8 cellular contexts compared by ENCODE assay signal in the genomic region with DNA sequence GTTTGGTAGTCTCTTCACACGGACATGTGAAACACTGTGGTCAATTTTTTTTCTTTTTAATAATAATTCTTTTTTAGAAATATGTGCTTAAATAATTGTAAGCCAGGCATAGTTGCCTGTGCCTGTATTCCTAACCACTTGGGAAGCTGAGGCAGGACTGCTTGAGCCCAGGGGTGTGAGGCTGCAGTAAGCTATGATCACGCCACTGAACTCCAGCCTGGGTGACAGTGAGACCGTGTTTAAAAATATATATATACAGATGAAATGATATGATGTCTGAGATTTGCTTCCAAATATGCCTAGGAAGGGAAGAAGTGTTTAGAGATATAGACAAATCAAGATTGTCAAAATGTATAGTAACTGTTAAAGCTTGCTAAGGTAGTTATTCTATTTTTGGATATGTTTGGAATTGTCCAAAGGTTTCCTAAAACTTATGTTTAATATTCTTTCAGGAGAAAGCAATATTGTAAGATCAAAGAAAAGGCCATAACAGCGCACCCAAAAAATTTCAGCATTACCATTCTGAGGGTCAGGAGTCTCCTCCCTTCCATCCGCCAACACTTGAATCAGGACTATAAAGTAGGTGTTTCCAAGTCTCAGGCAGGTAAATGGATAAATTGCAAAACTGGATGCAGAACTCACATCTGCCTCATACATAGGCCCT. TPM values are rescaled to one million over a fixed set of nuclear protein-coding genes. Genes with fewer than 3 reads are reported as not detected.
A peak's percentile ranks its signal among the peaks of the same experiment; 100 is the strongest.
DNase-seq lines count a peak whose midpoint lies in the region; ATAC-seq and TF ChIP-seq lines count a peak whose summit lies in the region.

No MANE protein-coding gene starts in this region.

- DNase-seq in MM.1S (no peak), LoVo (ENCODE audit: low spot score) (no peak), nucleus accumbens (lab: John Stamatoyannopoulos, UW) (no peak), NCI-H510A treated with DMSO at 0.1 percent for 48 hours (lab: John Stamatoyannopoulos, UW) (no peak)
- no peak for DNase-seq in effector memory CD8-positive, alpha-beta T cell

- H2AFZ ChIP-seq in MM.1S (ENCODE audit: low read length) (no peak overlapping the region), neural cell (ENCODE audit: low read depth, low read length) (peak overlapping the region; percentile 70)

- H3K4me2 ChIP-seq in MM.1S (ENCODE audit: low read depth, low read length) (peak overlapping the region; percentile 57), neural cell (ENCODE audit: low read length) (peak overlapping the region; percentile 68)

- TF ChIP-seq RAD21 in neural cell (conservative IDR thresholded peaks at IDR 0.05): no peak

- H3K27ac ChIP-seq in MM.1S (ENCODE audit: low read length): peak overlapping the region; percentile 92
- peak overlapping the region; percentile 92 for H3K27ac ChIP-seq in neural cell (ENCODE audit: low read length)

- H3F3A ChIP-seq in MM.1S (ENCODE audit: insufficient read depth, low read length) (peaks cover 48% of the 10 kb centered on the region), neural cell (ENCODE audit: insufficient read depth, low read length, poor library complexity, severe bottlenecking) (peaks cover 3% of the 10 kb centered on the region)

- no peaks in the 10 kb centered on the region for H3K9me2 ChIP-seq in MM.1S (replicated peaks; ENCODE audit: insufficient read depth, low read length)
- no peaks in the 10 kb centered on the region for H3K9me2 ChIP-seq in neural cell (ENCODE audit: insufficient read depth, low read length)

- H3K4me3 ChIP-seq in MM.1S (ENCODE audit: low read length) (peak overlapping the region; percentile 96), neural cell (ENCODE audit: low read length) (peak overlapping the region; percentile 97)

- TF ChIP-seq EP300 in neural cell (conservative IDR thresholded peaks at IDR 0.05; ENCODE audit: poor library complexity, severe bottlenecking): peak; percentile 26

- H3K27me3 Mint-ChIP-seq in effector memory CD8-positive, alpha-beta T cell: no peaks in the 10 kb centered on the region

- H3K27me3 ChIP-seq in MM.1S (replicated peaks; ENCODE audit: insufficient read depth, low read length): no peaks in the 10 kb centered on the region
- H3K27me3 ChIP-seq in neural cell (ENCODE audit: insufficient read depth, low read depth, low read length): no peaks in the 10 kb centered on the region

- H3K4me1 ChIP-seq in ES-I3 (ENCODE audit: insufficient read depth, low read length) (peaks cover 33% of the 10 kb centered on the region), MM.1S (ENCODE audit: low read length) (peaks cover 41% of the 10 kb centered on the region)

- no peak for TF ChIP-seq CTCF in MM.1S (IDR thresholded peaks at IDR 0.05; ENCODE audit: low read length)
- TF ChIP-seq CTCF in neural cell (IDR thresholded peaks at IDR 0.05; ENCODE audit: poor library complexity, severe bottlenecking): no peak

- H3K36me3 ChIP-seq in ES-I3 (ENCODE audit: insufficient read depth, low read length) (no peaks in the 10 kb centered on the region), MM.1S (replicated peaks; ENCODE audit: insufficient read depth, low read length) (peaks cover 4% of the 10 kb centered on the region; the same call in 1 of the 2 replicates), neural cell (ENCODE audit: insufficient read depth, low read length) (no peaks in the 10 kb centered on the region)

- peaks cover 39% of the 10 kb centered on the region for H3K36me3 Mint-ChIP-seq in effector memory CD8-positive, alpha-beta T cell (ENCODE audit: insufficient read depth)

- H3K9ac ChIP-seq in ES-I3 (ENCODE audit: low read depth, low read length): peak overlapping the region; percentile 81
- peak overlapping the region; percentile 96 for H3K9ac ChIP-seq in MM.1S (ENCODE audit: low read length)
- H3K9ac ChIP-seq in neural cell (ENCODE audit: low read length): peak overlapping the region; percentile 93

- H3K4me1 Mint-ChIP-seq in effector memory CD8-positive, alpha-beta T cell (ENCODE audit: low read depth in 2 of 2): peaks cover 39 to 51% of the 10 kb centered on the region in 2 donors

- H3K27ac Mint-ChIP-seq in effector memory CD8-positive, alpha-beta T cell: peak overlapping the region; percentile 99 to 100

- no peaks in the 10 kb centered on the region for H3K9me3 ChIP-seq in ES-I3 (ENCODE audit: control insufficient read depth, insufficient read depth, low read length)
- H3K9me3 ChIP-seq in MM.1S (replicated peaks; ENCODE audit: insufficient read depth, low read length): no peaks in the 10 kb centered on the region
- H3K9me3 ChIP-seq in neural cell (ENCODE audit: low read length): no peaks in the 10 kb centered on the region

- no peaks in the 10 kb centered on the region for H3K9me3 Mint-ChIP-seq in effector memory CD8-positive, alpha-beta T cell

- H4K20me1 ChIP-seq in MM.1S (ENCODE audit: insufficient read depth, low read length): peaks cover 15% of the 10 kb centered on the region
- no peaks in the 10 kb centered on the region for H4K20me1 ChIP-seq in neural cell (ENCODE audit: insufficient read depth)

- H3K79me2 ChIP-seq in MM.1S (ENCODE audit: low read length): peaks cover 92% of the 10 kb centered on the region
- peaks cover 41% of the 10 kb centered on the region for H3K79me2 ChIP-seq in neural cell (replicated peaks; ENCODE audit: insufficient read depth, low read length)

- peak; percentile 6 for ATAC-seq in GM21723 (IDR thresholded peaks at IDR 0.05; ENCODE audit: unreplicated experiment)
- no peak for ATAC-seq in effector memory CD8-positive, alpha-beta T cell (replicated peaks)

- peak overlapping the region; percentile 98 for H3K4me3 Mint-ChIP-seq in effector memory CD8-positive, alpha-beta T cell

TF ChIP-seq in neural cell, 6 proteins besides CTCF, POLR2A, EP300 and RAD21:
- TF ChIP-seq EZH2 (IDR thresholded peaks at IDR 0.05; ENCODE audit: borderline replicate concordance, insufficient read depth, low read length, poor library complexity, severe bottlenecking): no peak
- no peak for TF ChIP-seq POLR2AphosphoS5 (IDR thresholded peaks at IDR 0.05)
- no peak for TF ChIP-seq TAF1 (IDR thresholded peaks at IDR 0.05; ENCODE audit: low read depth)
- TF ChIP-seq SMC3 (conservative IDR thresholded peaks at IDR 0.05; ENCODE audit: poor library complexity): no peak
- TF ChIP-seq, protein P1, sequence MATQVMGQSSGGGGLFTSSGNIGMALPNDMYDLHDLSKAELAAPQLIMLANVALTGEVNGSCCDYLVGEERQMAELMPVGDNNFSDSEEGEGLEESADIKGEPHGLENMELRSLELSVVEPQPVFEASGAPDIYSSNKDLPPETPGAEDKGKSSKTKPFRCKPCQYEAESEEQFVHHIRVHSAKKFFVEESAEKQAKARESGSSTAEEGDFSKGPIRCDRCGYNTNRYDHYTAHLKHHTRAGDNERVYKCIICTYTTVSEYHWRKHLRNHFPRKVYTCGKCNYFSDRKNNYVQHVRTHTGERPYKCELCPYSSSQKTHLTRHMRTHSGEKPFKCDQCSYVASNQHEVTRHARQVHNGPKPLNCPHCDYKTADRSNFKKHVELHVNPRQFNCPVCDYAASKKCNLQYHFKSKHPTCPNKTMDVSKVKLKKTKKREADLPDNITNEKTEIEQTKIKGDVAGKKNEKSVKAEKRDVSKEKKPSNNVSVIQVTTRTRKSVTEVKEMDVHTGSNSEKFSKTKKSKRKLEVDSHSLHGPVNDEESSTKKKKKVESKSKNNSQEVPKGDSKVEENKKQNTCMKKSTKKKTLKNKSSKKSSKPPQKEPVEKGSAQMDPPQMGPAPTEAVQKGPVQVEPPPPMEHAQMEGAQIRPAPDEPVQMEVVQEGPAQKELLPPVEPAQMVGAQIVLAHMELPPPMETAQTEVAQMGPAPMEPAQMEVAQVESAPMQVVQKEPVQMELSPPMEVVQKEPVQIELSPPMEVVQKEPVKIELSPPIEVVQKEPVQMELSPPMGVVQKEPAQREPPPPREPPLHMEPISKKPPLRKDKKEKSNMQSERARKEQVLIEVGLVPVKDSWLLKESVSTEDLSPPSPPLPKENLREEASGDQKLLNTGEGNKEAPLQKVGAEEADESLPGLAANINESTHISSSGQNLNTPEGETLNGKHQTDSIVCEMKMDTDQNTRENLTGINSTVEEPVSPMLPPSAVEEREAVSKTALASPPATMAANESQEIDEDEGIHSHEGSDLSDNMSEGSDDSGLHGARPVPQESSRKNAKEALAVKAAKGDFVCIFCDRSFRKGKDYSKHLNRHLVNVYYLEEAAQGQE (IDR thresholded peaks at IDR 0.05; ENCODE audit: borderline replicate concordance): no peak
- TF ChIP-seq MXI1 (conservative IDR thresholded peaks at IDR 0.05; ENCODE audit: poor library complexity, severe bottlenecking): no peak

RNA-seq across cellular contexts. Expression of a gene that starts 0.6 kb away (rescaled TPM):
- polyA plus RNA-seq in neural cell: 249 and 268 TPM in 2 replicates
- 125 and 171 TPM in 2 replicates for polyA minus RNA-seq in neural cell

RNA-seq across cellular contexts. Expression of a gene that starts 56.0 kb away (rescaled TPM):
- polyA plus RNA-seq in neural cell: 67.9 and 82.6 TPM in 2 replicates
- 104 and 118 TPM in 2 replicates for polyA minus RNA-seq in neural cell

RNA-seq across cellular contexts. Expression of a gene that starts 56.3 kb away (rescaled TPM):
- 106 and 120 TPM in 2 replicates for polyA plus RNA-seq in neural cell
- 126 and 144 TPM in 2 replicates for polyA minus RNA-seq in neural cell
